14 cellular contexts compared by ENCODE assay signal in genomic region chr16:29009050-29009837, GRCh38. TPM values are rescaled to one million over a fixed set of nuclear protein-coding genes. Genes with fewer than 3 reads are reported as not detected.
DNase-seq lines count a peak whose midpoint lies in the region; ATAC-seq lines count a peak whose summit lies in the region.
"Had no signal": no experiment of that assay in that cellular context is flagged by ENCODE, and none has a peak within 500 bp of the region (broad histone marks: within the 10 kb centered on the region; RNA-seq: fewer than 3 reads in every experiment).

No MANE protein-coding gene starts in this region.

- intact Hi-C loops in cardiac septum (cut with DNase I) = no loop called here

- H3K27me3 Mint-ChIP-seq in T-helper 17 cell = no peaks in the 10 kb centered on the region
- no peaks in the 10 kb centered on the region for H3K27me3 Mint-ChIP-seq in activated naive CD4-positive, alpha-beta T cell treated with anti-CD3 and anti-CD28 coated beads, Interleukin-2, amount 10 ng/mL, durations not matched to agents 7 days and 5 days

- no peaks in the 10 kb centered on the region for H3K9me3 ChIP-seq in T-helper 17 cell (ENCODE audit: control insufficient read depth, low read length, poor library complexity, severe bottlenecking)
- H3K9me3 ChIP-seq: gastrocnemius medialis, SK-N-SH, thoracic aorta had no signal

- ATAC-seq in T-helper 17 cell (no peak), HG03439 (IDR thresholded peaks at IDR 0.05; ENCODE audit: unreplicated experiment) (no peak), GM19395 (IDR thresholded peaks at IDR 0.05; ENCODE audit: unreplicated experiment) (no peak)
- ATAC-seq: gastrocnemius medialis had no signal

- H3K36me3 Mint-ChIP-seq in T-helper 17 cell (ENCODE audit: low read depth) = no peaks in the 10 kb centered on the region
- no peaks in the 10 kb centered on the region for H3K36me3 Mint-ChIP-seq in activated naive CD4-positive, alpha-beta T cell treated with anti-CD3 and anti-CD28 coated beads, Interleukin-2, amount 10 ng/mL, durations not matched to agents 7 days and 5 days

- DNase-seq in HUDEP-2 (lab: John Stamatoyannopoulos, UW; ENCODE audit: unreplicated experiment in 76 of 76) (peak in 75 of 76 experiments; percentile 31 to 96 (median 88)), T-helper 17 cell (no peak), cardiac septum (ENCODE audit: low spot score) (no peak)
- peak; percentile 58 for DNase-seq in activated naive CD4-positive, alpha-beta T cell treated with anti-CD3 and anti-CD28 coated beads, Interleukin-2, amount 10 ng/mL, durations not matched to agents 7 days and 5 days
- peak; percentile 41 for DNase-seq in stimulated activated CD8-positive, alpha-beta memory T cell treated with anti-CD3 and anti-CD28 coated beads, Interleukin-4, amount 100 ng/mL, for 24 hours (ENCODE audit: low read depth)
- DNase-seq: endodermal cell, gastrocnemius medialis, kidney, NCI-H2029, retina, SK-N-SH had no signal

- CTCF ChIA-PET in activated naive CD4-positive, alpha-beta T cell treated with anti-CD3 and anti-CD28 coated beads, Interleukin-2, amount 10 ng/mL, durations not matched to agents 7 days and 5 days (lab: Charles Lee) = no interaction called here

- H3K9me3 Mint-ChIP-seq in activated naive CD4-positive, alpha-beta T cell treated with anti-CD3 and anti-CD28 coated beads, Interleukin-2, amount 10 ng/mL, durations not matched to agents 7 days and 5 days = no peaks in the 10 kb centered on the region
- H3K9me3 Mint-ChIP-seq: endodermal cell had no signal

- peaks cover 41% of the 10 kb centered on the region for H3K4me1 Mint-ChIP-seq in T-helper 17 cell
- peaks cover 64% of the 10 kb centered on the region for H3K4me1 Mint-ChIP-seq in activated naive CD4-positive, alpha-beta T cell treated with anti-CD3 and anti-CD28 coated beads, Interleukin-2, amount 10 ng/mL, durations not matched to agents 7 days and 5 days
- H3K4me1 Mint-ChIP-seq: endodermal cell had no signal

- H3K4me3 Mint-ChIP-seq in T-helper 17 cell = peak overlapping the region; percentile 78
- H3K4me3 Mint-ChIP-seq in activated naive CD4-positive, alpha-beta T cell treated with anti-CD3 and anti-CD28 coated beads, Interleukin-2, amount 10 ng/mL, durations not matched to agents 7 days and 5 days = peak overlapping the region; percentile 63
- H3K4me3 Mint-ChIP-seq: endodermal cell had no signal

- H3K27ac Mint-ChIP-seq in T-helper 17 cell = peak overlapping the region; percentile 82
- peak overlapping the region; percentile 98 for H3K27ac Mint-ChIP-seq in activated naive CD4-positive, alpha-beta T cell treated with anti-CD3 and anti-CD28 coated beads, Interleukin-2, amount 10 ng/mL, durations not matched to agents 7 days and 5 days
- H3K27ac Mint-ChIP-seq: endodermal cell had no signal

RNA-seq across cellular contexts. Expression of gene LAT, which starts 24.4 kb away (rescaled TPM):
- total RNA-seq in T-helper 17 cell (100 to 1,000 TPM; 191 to 193 TPM), cardiac septum (2.0 TPM)

RNA-seq across cellular contexts. Expression of gene SPNS1, which starts 34.7 kb away (rescaled TPM):
- 10 to 100 TPM; 24.4 to 28.1 TPM for total RNA-seq in T-helper 17 cell
- 15.6 TPM for total RNA-seq in cardiac septum

RNA-seq across cellular contexts. Expression of gene NFATC2IP, which starts 58.5 kb away (rescaled TPM):
- total RNA-seq in T-helper 17 cell (10 to 100 TPM; 67.7 to 70.9 TPM), cardiac septum (17.9 TPM)

Comparison
In these comparisons a context has a peak if more than half of its experiments do, and no peak if none do; other contexts are left out.
1. DNase-seq: peak in HUDEP-2 (75 of 76), activated naive CD4-positive, alpha-beta T cell treated with anti-CD3 and anti-CD28 coated beads, Interleukin-2, amount 10 ng/mL, durations not matched to agents 7 days and 5 days (single experiment) and stimulated activated CD8-positive, alpha-beta memory T cell treated with anti-CD3 and anti-CD28 coated beads, Interleukin-4, amount 100 ng/mL, for 24 hours (single experiment); none in T-helper 17 cell (0 of 3) and cardiac septum (single experiment).
2. RNA of gene LAT, which starts 24.4 kb away (total RNA-seq): 191 to 193 TPM in T-helper 17 cell; 2.0 TPM in cardiac septum (single experiment); every median in the first group is over 10 times any median in the second.